Comparison of ENCODE assay signal across 8 cellular contexts in the genomic region with DNA sequence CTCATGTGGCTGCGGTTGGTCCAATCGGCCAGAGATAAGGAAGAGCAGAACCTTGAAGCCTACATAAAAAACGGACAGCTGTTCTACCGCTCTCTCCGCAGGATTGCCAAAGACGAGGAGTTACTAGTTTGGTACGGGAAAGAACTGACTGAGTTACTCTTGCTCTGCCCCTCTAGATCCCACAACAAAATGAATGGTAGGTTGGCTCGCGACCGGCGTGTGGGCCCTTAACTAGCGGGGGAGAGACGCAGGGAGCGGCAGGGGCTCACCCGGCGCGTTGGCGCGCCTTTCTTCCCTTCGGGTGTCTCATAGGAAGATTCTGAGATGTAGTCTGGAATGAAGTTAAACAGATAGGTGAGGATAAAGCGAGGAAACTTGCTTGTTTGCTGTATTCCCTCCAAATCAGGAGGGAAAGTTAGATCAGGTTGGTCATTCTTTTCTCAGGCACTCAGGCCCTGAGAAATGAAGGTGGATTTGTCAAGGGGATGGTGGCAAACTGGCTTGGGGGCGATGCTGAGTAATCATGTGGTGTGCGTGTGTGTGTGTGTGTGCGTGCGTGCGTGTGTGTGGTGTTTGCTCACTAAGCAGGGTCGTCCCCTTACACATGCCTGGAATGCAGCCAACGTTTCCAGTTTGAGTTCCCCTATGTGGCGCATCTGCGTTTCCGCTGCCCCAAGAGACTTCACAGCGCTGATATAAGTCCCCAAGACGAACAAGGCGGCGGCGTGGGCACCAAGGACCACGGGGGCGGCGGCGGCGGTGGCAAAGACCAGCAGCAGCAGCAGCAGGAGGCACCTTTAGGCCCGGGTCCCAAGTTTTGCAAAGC. TPM values are rescaled to one million over a fixed set of nuclear protein-coding genes. Genes with fewer than 3 reads are reported as not detected.
DNase-seq lines count a peak whose midpoint lies in the region; ATAC-seq, FAIRE-seq and TF ChIP-seq lines count a peak whose summit lies in the region.

No MANE protein-coding gene starts in this region.

- ATAC-seq in GM18867 (IDR thresholded peaks at IDR 0.05; ENCODE audit: unreplicated experiment) (peak; percentile 11), HG03039 (IDR thresholded peaks at IDR 0.05; ENCODE audit: unreplicated experiment) (peak; percentile 4), K562 (no peak), HG03520 (IDR thresholded peaks at IDR 0.05; ENCODE audit: unreplicated experiment) (no peak)

- H3K27me3 ChIP-seq in K562 (ENCODE audit: control insufficient read depth in 2 of 2, insufficient read depth in 2 of 2, low read length in 2 of 2) (no peaks in the 10 kb centered on the region), kidney epithelial cell (ENCODE audit: control insufficient read depth, insufficient read depth, low read length) (peaks cover 55% of the 10 kb centered on the region)

- no peak for TF ChIP-seq RAD21 in K562 (CRISPR knock-in tag; conservative IDR thresholded peaks at IDR 0.05 in 1 of 2, IDR thresholded peaks at IDR 0.05 in 1 of 2)

- no peaks in the 10 kb centered on the region for H3K79me2 ChIP-seq in K562 (ENCODE audit: control insufficient read depth, insufficient read depth, low read length)

- no peak for TF ChIP-seq EP300 in K562 (IDR thresholded peaks at IDR 0.05; ENCODE audit: low read length)

- no peak overlapping the region for H3K4me3 ChIP-seq in K562
- peak overlapping the region; percentile 23 for H3K4me3 ChIP-seq in kidney epithelial cell (ENCODE audit: low read depth, low read length)

- no peak overlapping the region for H3K4me2 ChIP-seq in K562 (ENCODE audit: insufficient read depth, low read length)

- no peak for FAIRE-seq in K562 (lab: Jason Lieb, UNC)

- in situ Hi-C loops in K562 (cut with MboI) = no loop called here

- H3K4me3 Mint-ChIP-seq in T-helper 1 cell treated with Interleukin-12 subunit alpha and Interleukin-12 subunit beta and Interleukin-4 antibody, amounts not matched to agents 30 μg/mL and 1 μg/mL, for 36 hours = peak overlapping the region; percentile 79

- POLR2A ChIA-PET in K562 (lab: Yijun Ruan, JAX) = no interaction called here

- peaks cover 37% of the 10 kb centered on the region for H3K27me3 Mint-ChIP-seq in T-helper 1 cell treated with Interleukin-12 subunit alpha and Interleukin-12 subunit beta and Interleukin-4 antibody, amounts not matched to agents 30 μg/mL and 1 μg/mL, for 36 hours (ENCODE audit: low read depth)

- no peaks in the 10 kb centered on the region for H3K9me3 Mint-ChIP-seq in T-helper 1 cell treated with Interleukin-12 subunit alpha and Interleukin-12 subunit beta and Interleukin-4 antibody, amounts not matched to agents 30 μg/mL and 1 μg/mL, for 36 hours

- H4K20me1 ChIP-seq in K562 (replicated peaks; ENCODE audit: control insufficient read depth, insufficient read depth, low read length) = no peaks in the 10 kb centered on the region

- peaks cover 3% of the 10 kb centered on the region for H3K9me3 ChIP-seq in K562 (replicated peaks; ENCODE audit: control insufficient read depth, insufficient read depth, low read depth, low read length)

- peaks cover 42% of the 10 kb centered on the region for H3K36me3 Mint-ChIP-seq in T-helper 1 cell treated with Interleukin-12 subunit alpha and Interleukin-12 subunit beta and Interleukin-4 antibody, amounts not matched to agents 30 μg/mL and 1 μg/mL, for 36 hours (ENCODE audit: low read depth)

- CTCF ChIA-PET in K562 (lab: Yijun Ruan, JAX; ENCODE audit: low intra/inter-chr PET ratio) = interaction anchor here (0.7 kb wide), 1 partner anchor 123 kb away, joined by 3 read pairs; no protein-coding TSS in a partner anchor

- intact Hi-C loops in K562 (cut with micrococcal nuclease) = no loop called here

- TF ChIP-seq POLR2A in K562 (conservative IDR thresholded peaks at IDR 0.05) = no peak

- no peak for TF ChIP-seq CTCF in K562 (IDR thresholded peaks at IDR 0.05 in 2 of 3, conservative IDR thresholded peaks at IDR 0.05 in 1 of 3; ENCODE audit: insufficient read depth in 2 of 3, low read depth in 1 of 3, low read length in 3 of 3)
- no peak for TF ChIP-seq CTCF in kidney epithelial cell (IDR thresholded peaks at IDR 0.05; ENCODE audit: insufficient read depth, low read length, poor library complexity, severe bottlenecking)

- H3K9ac ChIP-seq in K562 (ENCODE audit: insufficient read depth in 1 of 2, low read depth in 2 of 2, low read length in 2 of 2) = no peak overlapping the region

- H3K27ac Mint-ChIP-seq in T-helper 1 cell treated with Interleukin-12 subunit alpha and Interleukin-12 subunit beta and Interleukin-4 antibody, amounts not matched to agents 30 μg/mL and 1 μg/mL, for 36 hours = peak overlapping the region; percentile 47

- no peak overlapping the region for H3K27ac ChIP-seq in K562 (ENCODE audit: extremely low read depth, low read depth, low read length)

- DNase-seq in K562 (ENCODE audit: extremely low read depth in 1 of 4, low spot score in 3 of 4) = no peak
- DNase-seq in kidney epithelial cell (ENCODE audit: low read depth) = no peak
- DNase-seq in stimulated activated CD8-positive, alpha-beta memory T cell treated with anti-CD3 and anti-CD28 coated beads, Interleukin-12 subunit alpha, Interleukin-12 subunit beta, amount 100 ng/mL, for 1 hour (ENCODE audit: low read depth) = peak; percentile 47
- DNase-seq in COR-L47 (lab: John Stamatoyannopoulos, UW) = no peak

- WGBS in K562 (ENCODE audit: insufficient coverage, low coverage, missing lambda C conversion rate) = 92% methylated on average over 32 of the region's 42 CpGs

- H3K36me3 ChIP-seq in K562 (ENCODE audit: control insufficient read depth, insufficient read depth, low read length) (no peaks in the 10 kb centered on the region), kidney epithelial cell (ENCODE audit: control insufficient read depth, insufficient read depth, low read length) (no peaks in the 10 kb centered on the region)

- no peaks in the 10 kb centered on the region for H3K9me1 ChIP-seq in K562 (ENCODE audit: control insufficient read depth, insufficient read depth, low read length)

- BruUV-seq in K562 (replicated peaks; lab: Mats Ljungman, UMichigan) = no TSS peak

- peaks cover 35% of the 10 kb centered on the region for H3K4me1 Mint-ChIP-seq in T-helper 1 cell treated with Interleukin-12 subunit alpha and Interleukin-12 subunit beta and Interleukin-4 antibody, amounts not matched to agents 30 μg/mL and 1 μg/mL, for 36 hours (ENCODE audit: low read depth)

- H3K4me1 ChIP-seq in K562 (replicated peaks in 1 of 2; ENCODE audit: control insufficient read depth in 2 of 2, insufficient read depth in 2 of 2, low read length in 2 of 2) = peaks cover 0 to 2% of the 10 kb centered on the region in 2 experiments; a peak in 1 of 5 replicates

- no peak overlapping the region for H2AFZ ChIP-seq in K562 (ENCODE audit: low read depth, low read length)

TF ChIP-seq in K562, 482 proteins besides CTCF, POLR2A, EP300 and RAD21 (continues in another document):
- TF ChIP-seq SRSF1 (IDR thresholded peaks at IDR 0.05; ENCODE audit: low read depth, low read length) = no peak
- 0 out of 2 replicates have a peak, but pooled peaks have one; percentile 28 for TF ChIP-seq NR2C2 (CRISPR knock-in tag; IDR thresholded peaks at IDR 0.05)
- no peak for TF ChIP-seq NR2C2 (tag; IDR thresholded peaks at IDR 0.05)
- TF ChIP-seq ZNF3 (CRISPR knock-in tag; IDR thresholded peaks at IDR 0.05) = no peak
- no peak for TF ChIP-seq ZNF354B (CRISPR knock-in tag; IDR thresholded peaks at IDR 0.05)
- no peak for TF ChIP-seq MCM2 (IDR thresholded peaks at IDR 0.05; ENCODE audit: low read depth)
- no peak for TF ChIP-seq ERF (CRISPR knock-in tag; IDR thresholded peaks at IDR 0.05)
- no peak for TF ChIP-seq ZNF431 (CRISPR knock-in tag; IDR thresholded peaks at IDR 0.05)
- 0 out of 2 replicates have a peak, but pooled peaks have one; percentile 17 for TF ChIP-seq NFIC (IDR thresholded peaks at IDR 0.05)
- TF ChIP-seq ARID2 (IDR thresholded peaks at IDR 0.05) = no peak
- TF ChIP-seq SMAD2 (IDR thresholded peaks at IDR 0.05; ENCODE audit: low read depth, low read length) = no peak

RNA-seq across cellular contexts. Expression of a gene that starts 4.2 kb away (rescaled TPM):
- not detected in 2 replicates for total RNA-seq in K562 (2011; cell fraction: chromatin; rRNA removed; ENCODE audit: low replicate concordance)
- not detected in 2 replicates for total RNA-seq in K562 (2011; cell fraction: nucleolus; rRNA removed)
- total RNA-seq in K562 (2011; cell fraction: nucleoplasm; rRNA removed) = not detected in 2 replicates
- not detected in 2 replicates for total RNA-seq in K562 (2014; rRNA removed)
- total RNA-seq in K562 (2014; rRNA removed; fragmentation: Illumina TruSeq; extraction: Trizol) = not detected in 2 replicates
- not detected in 2 replicates for total RNA-seq in K562 (2015; rRNA removed; fragmentation: Illumina TruSeq; extraction: Trizol)
- total RNA-seq in K562 (2021) = 0.07 and 0.40 TPM in 2 replicates
- polyA plus RNA-seq in K562 (2011; rRNA removed) = not detected in 2 replicates
- polyA plus RNA-seq in K562 (2011; cell fraction: cytosol; rRNA removed) = not detected in 2 replicates
- polyA plus RNA-seq in K562 (2011; cell fraction: nucleus; rRNA removed) = not detected in 2 replicates
- not detected in 2 replicates for polyA plus RNA-seq in K562 (2012)
- polyA plus RNA-seq in K562 (2014; fragmentation: Illumina TruSeq; extraction: Trizol) = not detected in 2 replicates
- polyA plus RNA-seq in K562 (2014; fragmentation: Nextera tagmentation; extraction: Ambion mirVana) = not detected
- not detected in 2 replicates for polyA plus RNA-seq in K562 (2014; rRNA removed)
- not detected in 2 replicates for polyA minus RNA-seq in K562 (2011; rRNA and poly(A)+ RNA removed)
- polyA minus RNA-seq in K562 (2011; cell fraction: cytosol; rRNA and poly(A)+ RNA removed) = not detected in 2 replicates
- not detected in 2 replicates for polyA minus RNA-seq in K562 (2011; cell fraction: nucleus; rRNA and poly(A)+ RNA removed)
- 0.17 and 0.55 TPM in 2 replicates for total RNA-seq in kidney epithelial cell

Comparison
In these comparisons a context has a peak if more than half of its experiments do, and no peak if none do; other contexts are left out.
1. ATAC-seq: peak in GM18867 (single experiment) and HG03039 (single experiment); none in K562 (single experiment) and HG03520 (single experiment).